In genomic region chr7:78939669-78940068, GRCh38 we compare ENCODE assay signal across 14 cellular contexts.
"Had no signal": no experiment of that assay in that cellular context is flagged by ENCODE, and none has a peak within 500 bp of the region (broad histone marks: within the 10 kb centered on the region; RNA-seq: fewer than 3 reads in every experiment).

No MANE protein-coding gene starts in this region.

- DNase-seq: activated CD4-positive, alpha-beta T cell treated with anti-CD3 and anti-CD28 coated beads for 4 hours; activated CD8-positive, alpha-beta memory T cell treated with anti-CD3 and anti-CD28 coated beads, Interleukin-2, amount 50 U/mL, for 4 hours; activated CD8-positive, alpha-beta T cell treated with anti-CD3 and anti-CD28 coated beads for 36 hours; activated naive CD4-positive, alpha-beta T cell; activated naive CD8-positive, alpha-beta T cell treated with anti-CD3 and anti-CD28 coated beads, Interleukin-2, amount 50 U/mL, for 24 hours; activated T-cell treated with anti-CD3 and anti-CD28 coated beads, Interleukin-2, amount 50 U/mL, for 72 hours; foreskin keratinocyte; islet precursor cell; natural killer cell; occipital lobe; right cardiac atrium; small intestine; thyroid gland had no signal

- ATAC-seq: activated CD8-positive, alpha-beta T cell treated with anti-CD3 and anti-CD28 coated beads for 36 hours; activated naive CD8-positive, alpha-beta T cell treated with anti-CD3 and anti-CD28 coated beads, Interleukin-2, amount 50 U/mL, for 24 hours; activated T-cell treated with anti-CD3 and anti-CD28 coated beads, Interleukin-2, amount 50 U/mL, for 72 hours; foreskin keratinocyte; left lung; natural killer cell; right cardiac atrium had no signal
